Comparison of ENCODE assay signal across 1 cellular context in genomic region chr3:170463011-170463410, GRCh38.
TF ChIP-seq lines count a peak whose summit lies in the region.

No MANE protein-coding gene starts in this region.

TF ChIP-seq in H1, 55 proteins besides CTCF, POLR2A, EP300 and RAD21:
- no peak for TF ChIP-seq SRF (IDR thresholded peaks at IDR 0.05; ENCODE audit: low read depth, low read length)
TF ChIP-seq in H1: peak in this region for 0.
